In the genomic region with DNA sequence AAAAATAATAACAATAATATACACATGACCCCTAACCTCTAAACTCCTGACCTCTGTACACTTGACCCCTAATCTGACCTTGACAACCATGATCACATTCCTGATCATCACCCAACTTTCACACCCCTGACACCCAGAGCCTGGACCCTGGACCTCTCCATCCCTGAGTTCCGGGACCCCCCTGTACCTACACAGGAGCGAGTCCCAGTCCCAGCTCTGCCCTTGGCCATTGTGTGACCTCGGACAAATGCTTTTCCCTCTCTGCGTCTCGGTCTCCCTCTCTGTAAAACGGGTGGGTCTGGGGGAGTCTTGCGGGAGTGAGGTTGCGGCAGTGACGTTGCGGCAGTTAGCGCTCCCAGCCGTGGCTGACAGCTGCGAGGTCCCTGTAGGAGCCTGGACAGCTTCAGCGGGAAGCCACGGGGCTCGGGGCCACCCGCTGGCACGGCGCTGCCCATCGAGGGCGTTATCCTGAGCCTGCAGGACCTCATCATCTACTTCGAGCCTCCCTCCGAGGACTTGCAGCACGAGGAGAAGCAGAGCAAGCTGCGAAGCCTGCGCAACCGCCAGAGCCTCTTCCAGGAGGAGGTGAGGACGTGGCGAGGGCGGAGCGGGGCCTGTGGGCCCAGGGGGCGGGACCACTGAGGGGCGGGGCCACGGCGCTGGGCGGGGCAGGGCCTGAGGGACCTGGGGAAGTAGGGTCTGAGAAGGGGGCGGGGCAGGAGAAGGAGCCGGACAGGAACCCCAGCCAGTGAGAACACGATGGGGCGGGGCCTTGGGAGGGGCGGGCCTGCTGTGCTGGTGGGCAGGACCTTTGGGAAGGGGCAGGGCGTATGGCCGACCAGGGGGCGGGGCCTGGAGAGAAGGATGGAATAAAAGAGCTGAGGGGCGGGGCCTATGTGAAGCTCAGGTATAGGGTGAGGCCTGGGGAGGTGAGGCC, we compare ENCODE assay signal across 12 cellular contexts. TPM values are rescaled to one million over a fixed set of nuclear protein-coding genes. Genes with fewer than 3 reads are reported as not detected.
DNase-seq lines count a peak whose midpoint lies in the region; ATAC-seq and TF ChIP-seq lines count a peak whose summit lies in the region.
"Had no signal": no experiment of that assay in that cellular context is flagged by ENCODE, and none has a peak within 500 bp of the region (broad histone marks: within the 10 kb centered on the region; RNA-seq: fewer than 3 reads in every experiment).

No MANE protein-coding gene starts in this region.

- no peak overlapping the region for H3K27ac Mint-ChIP-seq in activated T-cell treated with anti-CD3 and anti-CD28 coated beads, Interleukin-2, amount 50 U/mL, for 72 hours

- H3K27me3 ChIP-seq in gastrocnemius medialis (no peaks in the 10 kb centered on the region), spleen (replicated peaks in 1 of 7) (no peaks in the 10 kb centered on the region)
- H3K27me3 ChIP-seq: tibial artery had no signal

- in situ Hi-C loops in gastrocnemius medialis (cut with MboI; ENCODE audit: low sequenced_read_pairs in 4 of 4) = no loop called here

- H3K4me3 Mint-ChIP-seq in activated T-cell treated with anti-CD3 and anti-CD28 coated beads, Interleukin-2, amount 50 U/mL, for 72 hours = no peak overlapping the region

- H3K27ac ChIP-seq in gastrocnemius medialis (peak overlapping the region; percentile 65 to 83 (median 77)), spleen (no peak overlapping the region)
- H3K27ac ChIP-seq: tibial artery had no signal

- H3K27me3 Mint-ChIP-seq in activated T-cell treated with anti-CD3 and anti-CD28 coated beads, Interleukin-2, amount 50 U/mL, for 72 hours (ENCODE audit: low read depth) = no peaks in the 10 kb centered on the region

- WGBS in spleen, 5 donors = 68 to 85% (median 80%) methylated on average over 30 to 45 of the region's 45 CpGs

- TF ChIP-seq CTCF in gastrocnemius medialis (IDR thresholded peaks at IDR 0.05 in 4 of 5, conservative IDR thresholded peaks at IDR 0.05 in 1 of 5) = no peak
- no peak for TF ChIP-seq CTCF in spleen (IDR thresholded peaks at IDR 0.05 in 8 of 11, conservative IDR thresholded peaks at IDR 0.05 in 3 of 11)

- no peaks in the 10 kb centered on the region for H3K4me1 Mint-ChIP-seq in activated T-cell treated with anti-CD3 and anti-CD28 coated beads, Interleukin-2, amount 50 U/mL, for 72 hours (ENCODE audit: low read depth)

- peak; percentile 40 for DNase-seq in activated CD4-positive, CD25-positive, alpha-beta regulatory T cell treated with anti-CD3 and anti-CD28 coated beads, Interleukin-2, amount 50 U/mL, for 72 hours
- DNase-seq in activated CD4-positive, CD25-positive, alpha-beta regulatory T cell (lab: John Stamatoyannopoulos, UW) = no peak
- DNase-seq in HT-29 (ENCODE audit: low spot score) (peak; percentile 58), gastrocnemius medialis (peak; percentile 64 to 87), spleen (no peak), DMS114 treated with DMSO at 0.1 percent for 48 hours (lab: John Stamatoyannopoulos, UW; ENCODE audit: unreplicated experiment) (no peak)
- DNase-seq in activated T-cell treated with anti-CD3 and anti-CD28 coated beads, Interleukin-2, amount 50 U/mL, for 72 hours = peak; percentile 7 to 10
- DNase-seq: effector CD8-positive, alpha-beta T cell; KG1; NCI-H748 treated with DMSO at 0.1 percent for 48 hours; tibial artery had no signal

- intact Hi-C loops in gastrocnemius medialis (cut with DNase I; ENCODE audit: low total_unique reads) (loop anchor here (5.0 to 10.0 kb wide), 2 partner anchors 35 to 48 kb away; a partner anchor contains a TSS), spleen (cut with DNase I; ENCODE audit: low total_unique reads) (no loop called here)

- TF ChIP-seq POLR2A in gastrocnemius medialis (IDR thresholded peaks at IDR 0.05) = no peak
- no peak for TF ChIP-seq POLR2A in spleen (IDR thresholded peaks at IDR 0.05)

- ATAC-seq in activated T-cell treated with anti-CD3 and anti-CD28 coated beads, Interleukin-2, amount 50 U/mL, for 72 hours (replicated peaks in 1 of 2) = peak in 1 of 2 donors; percentile 11
- ATAC-seq in gastrocnemius medialis (peak; percentile 44 to 52), HG03432 (IDR thresholded peaks at IDR 0.05; ENCODE audit: unreplicated experiment) (no peak)

- H3K9me3 ChIP-seq in gastrocnemius medialis (no peaks in the 10 kb centered on the region), spleen (peaks cover 0 to 4% (median 0%) of the 10 kb centered on the region in 8 donors)
- H3K9me3 ChIP-seq: tibial artery had no signal

- H3K9me3 Mint-ChIP-seq in activated T-cell treated with anti-CD3 and anti-CD28 coated beads, Interleukin-2, amount 50 U/mL, for 72 hours = peaks cover 0 to 1% of the 10 kb centered on the region in 2 donors

- peaks cover 0 to 2% of the 10 kb centered on the region in 2 donors for H3K36me3 Mint-ChIP-seq in activated T-cell treated with anti-CD3 and anti-CD28 coated beads, Interleukin-2, amount 50 U/mL, for 72 hours (ENCODE audit: insufficient read depth in 2 of 2)

- H3K36me3 ChIP-seq in gastrocnemius medialis = peaks cover 0 to 89% of the 10 kb centered on the region in 2 donors
- no peaks in the 10 kb centered on the region for H3K36me3 ChIP-seq in spleen
- H3K36me3 ChIP-seq: tibial artery had no signal

- no peak overlapping the region for H3K4me3 ChIP-seq in gastrocnemius medialis
- no peak overlapping the region for H3K4me3 ChIP-seq in spleen
- H3K4me3 ChIP-seq: tibial artery had no signal

- H3K4me1 ChIP-seq in gastrocnemius medialis (peaks cover 4% of the 10 kb centered on the region in 2 donors), spleen (no peaks in the 10 kb centered on the region)
- H3K4me1 ChIP-seq: tibial artery had no signal

RNA-seq across cellular contexts. Expression of a gene that starts 19.2 kb away (rescaled TPM):
- total RNA-seq in HT-29 (2014; rRNA removed; shearing (Covaris generic)) = 0.94 TPM in 1 of 2 replicates, not detected in the other
- 1 to 10 TPM; 3.3 to 5.3 TPM for total RNA-seq in activated T-cell treated with anti-CD3 and anti-CD28 coated beads, Interleukin-2, amount 50 U/mL, for 72 hours
- total RNA-seq in gastrocnemius medialis (100 to 1,000 TPM; 607 to 831 (median 724) TPM), spleen (1 to 10 TPM in 5 of 7 donors, under 1 TPM in 2; 0.32 to 3.0 (median 1.4) TPM)
- polyA plus RNA-seq in spleen = 1 to 10 TPM in 1 of 3 donors, under 1 TPM in 2; 0.32 to 3.2 (median 0.39) TPM

RNA-seq across cellular contexts. Expression of a gene that starts 26.7 kb away (rescaled TPM):
- not detected in 2 replicates for total RNA-seq in HT-29 (2014; rRNA removed; shearing (Covaris generic))
- 10 to 100 TPM; 10.1 to 11.3 TPM for total RNA-seq in activated T-cell treated with anti-CD3 and anti-CD28 coated beads, Interleukin-2, amount 50 U/mL, for 72 hours
- total RNA-seq in gastrocnemius medialis = 1 to 10 TPM in 2 of 4 donors, under 1 TPM in 2; 0.61 to 2.2 (median 0.94) TPM
- 10 to 100 TPM; 15.6 to 59.9 (median 32.1) TPM for total RNA-seq in spleen
- 1 to 10 TPM; 1.7 to 7.4 (median 6.7) TPM for polyA plus RNA-seq in spleen

RNA-seq across cellular contexts. Expression of a gene that starts 49.8 kb away (rescaled TPM):
- total RNA-seq in HT-29 (2014; rRNA removed; shearing (Covaris generic)) = 46.6 and 49.5 TPM in 2 replicates
- total RNA-seq in activated T-cell treated with anti-CD3 and anti-CD28 coated beads, Interleukin-2, amount 50 U/mL, for 72 hours = 10 to 100 TPM; 41.0 to 45.1 TPM
- total RNA-seq in gastrocnemius medialis (10 to 100 TPM in 1 of 4 donors, 1 to 10 TPM in 3; 1.9 to 17.4 (median 3.3) TPM), spleen (10 to 100 TPM; 18.0 to 26.1 (median 20.4) TPM)
- 10 to 100 TPM; 25.2 to 27.4 (median 26.1) TPM for polyA plus RNA-seq in spleen

Comparison
In these comparisons a context has a peak if more than half of its experiments do, and no peak if none do; other contexts are left out.
1. DNase-seq: peak in activated CD4-positive, CD25-positive, alpha-beta regulatory T cell treated with anti-CD3 and anti-CD28 coated beads, Interleukin-2, amount 50 U/mL, for 72 hours (single experiment), HT-29 (single experiment), activated T-cell treated with anti-CD3 and anti-CD28 coated beads, Interleukin-2, amount 50 U/mL, for 72 hours (2 of 2) and gastrocnemius medialis (2 of 2); none in activated CD4-positive, CD25-positive, alpha-beta regulatory T cell (0 of 4), spleen (single experiment) and DMS114 treated with DMSO at 0.1 percent for 48 hours (single experiment).
2. H3K27ac ChIP-seq: peak in gastrocnemius medialis (4 of 4); none in spleen (0 of 8).
3. RNA of a gene that starts 19.2 kb away (total RNA-seq): 607 to 831 TPM in gastrocnemius medialis; 3.3 to 5.3 TPM in activated T-cell treated with anti-CD3 and anti-CD28 coated beads, Interleukin-2, amount 50 U/mL, for 72 hours, 0.32 to 3.0 TPM in spleen and 0.94 TPM in HT-29; every median in the first group is over 10 times any median in the second.